In genomic region chr12:34123092-34123491, GRCh38 we compare ENCODE assay signal across 7 cellular contexts.
DNase-seq lines count a peak whose midpoint lies in the region; ATAC-seq and TF ChIP-seq lines count a peak whose summit lies in the region.
"Not testable (repeated sequence)": the region's sequence is repeated elsewhere in the genome, so short reads cannot be mapped to it uniquely, and the experiment has no call there.

No MANE protein-coding gene starts in this region.

- not testable (repeated sequence) for H3K27ac Mint-ChIP-seq in activated naive CD8-positive, alpha-beta T cell treated with anti-CD3 and anti-CD28 coated beads, Interleukin-2, amount 50 U/mL, for 24 hours

- H3K4me3 Mint-ChIP-seq in activated naive CD8-positive, alpha-beta T cell treated with anti-CD3 and anti-CD28 coated beads, Interleukin-2, amount 50 U/mL, for 24 hours = not testable (repeated sequence)

- not testable (repeated sequence) for TF ChIP-seq EP300 in gastroesophageal sphincter (IDR thresholded peaks at IDR 0.05)

- not testable (repeated sequence) for H3K9me3 ChIP-seq in gastroesophageal sphincter

- ATAC-seq in HG02610 (IDR thresholded peaks at IDR 0.05; ENCODE audit: unreplicated experiment) = peak; percentile 66
- ATAC-seq in activated naive CD8-positive, alpha-beta T cell treated with anti-CD3 and anti-CD28 coated beads, Interleukin-2, amount 50 U/mL, for 24 hours; gastroesophageal sphincter: not testable (repeated sequence)

- H3K36me3 Mint-ChIP-seq in activated naive CD8-positive, alpha-beta T cell treated with anti-CD3 and anti-CD28 coated beads, Interleukin-2, amount 50 U/mL, for 24 hours (ENCODE audit: low read depth) = not testable (repeated sequence)

- DNase-seq in GM06990 (ENCODE audit: extremely low read depth, insufficient read length) = not testable (repeated sequence)
- DNase-seq in NCI-H1105 (lab: John Stamatoyannopoulos, UW) (peak; percentile 14), SKM-1 treated with dmso at 0.1 percent for 144 hours (lab: John Stamatoyannopoulos, UW; ENCODE audit: unreplicated experiment) (peak; percentile 30), occipital lobe (lab: John Stamatoyannopoulos, UW) (peak; percentile 10)
- peak; percentile 42 for DNase-seq in activated naive CD8-positive, alpha-beta T cell treated with anti-CD3 and anti-CD28 coated beads, Interleukin-2, amount 50 U/mL, for 24 hours

- H3K4me1 ChIP-seq in gastroesophageal sphincter = not testable (repeated sequence)

- H3K36me3 ChIP-seq in GM06990 (ENCODE audit: control insufficient read depth, insufficient read depth, low read length); gastroesophageal sphincter: not testable (repeated sequence)

- not testable (repeated sequence) for H3K4me3 ChIP-seq in GM06990 (replicated peaks; ENCODE audit: low read depth, low read length); gastroesophageal sphincter

- H3K27me3 ChIP-seq in GM06990 (replicated peaks; ENCODE audit: control insufficient read depth, insufficient read depth, low read length) = not testable (repeated sequence)
- peaks cover 19% of the 10 kb centered on the region for H3K27me3 ChIP-seq in gastroesophageal sphincter

- peaks cover 11% of the 10 kb centered on the region for H3K4me1 Mint-ChIP-seq in activated naive CD8-positive, alpha-beta T cell treated with anti-CD3 and anti-CD28 coated beads, Interleukin-2, amount 50 U/mL, for 24 hours

- 19 to 22% methylated on average over 6 of the region's 6 CpGs for WGBS in gastroesophageal sphincter (ENCODE audit: low coverage in 1 of 2), 2 donors

- not testable (repeated sequence) for TF ChIP-seq POLR2A in gastroesophageal sphincter (IDR thresholded peaks at IDR 0.05)

- TF ChIP-seq CTCF in GM06990 (IDR thresholded peaks at IDR 0.05; ENCODE audit: insufficient read depth, low read length, poor library complexity, severe bottlenecking) (peak; percentile 87), gastroesophageal sphincter (IDR thresholded peaks at IDR 0.05) (peak; percentile 53 to 83 (median 78))

- H3K27ac ChIP-seq in gastroesophageal sphincter = not testable (repeated sequence)

- H3K9me3 Mint-ChIP-seq in activated naive CD8-positive, alpha-beta T cell treated with anti-CD3 and anti-CD28 coated beads, Interleukin-2, amount 50 U/mL, for 24 hours = not testable (repeated sequence)

- H3K27me3 Mint-ChIP-seq in activated naive CD8-positive, alpha-beta T cell treated with anti-CD3 and anti-CD28 coated beads, Interleukin-2, amount 50 U/mL, for 24 hours = not testable (repeated sequence)
